ENCODE assay signal across 19 cellular contexts in the genomic region with DNA sequence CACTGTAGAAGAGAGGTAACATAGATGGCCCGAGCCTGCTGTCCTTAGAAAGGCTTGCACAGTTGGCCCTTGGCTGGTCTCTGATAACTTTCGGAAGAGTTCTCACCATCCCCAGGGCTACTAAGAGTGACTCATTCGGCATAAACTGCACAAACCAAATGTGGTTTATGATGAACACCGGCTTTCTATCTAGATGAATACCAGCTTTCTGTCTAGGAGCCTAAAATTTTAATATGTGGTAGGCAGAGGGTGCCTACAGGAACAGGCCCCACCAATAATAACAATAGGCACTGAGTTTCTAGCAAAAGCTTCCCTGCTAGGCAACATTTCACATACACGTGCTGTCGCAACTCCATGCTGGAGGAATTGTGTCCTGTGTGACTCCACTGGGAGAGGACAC. TPM values are rescaled to one million over a fixed set of nuclear protein-coding genes. Genes with fewer than 3 reads are reported as not detected.
DNase-seq lines count a peak whose midpoint lies in the region; ATAC-seq, FAIRE-seq and TF ChIP-seq lines count a peak whose summit lies in the region.
"Had no signal": no experiment of that assay in that cellular context is flagged by ENCODE, and none has a peak within 500 bp of the region (broad histone marks: within the 10 kb centered on the region; RNA-seq: fewer than 3 reads in every experiment).

No MANE protein-coding gene starts in this region.

- in situ Hi-C loops in HepG2 (cut with HindIII; ENCODE audit: extremely low pct_ligation_motif_present, low pct_unique_long_range_greater_than_20kb): no loop called here

- H3K36me3 ChIP-seq in HepG2 (replicated peaks in 1 of 2; ENCODE audit: control insufficient read depth in 1 of 2, insufficient read depth in 2 of 2, low read length in 2 of 2): peaks cover 18 to 42% of the 10 kb centered on the region in 2 experiments; a peak in 4 of 5 replicates
- H3K36me3 ChIP-seq in right lobe of liver: peaks cover 0 to 25% (median 2%) of the 10 kb centered on the region in 4 donors

- BruUV-seq in HepG2 (replicated peaks; lab: Mats Ljungman, UMichigan): no TSS peak

- ATAC-seq in HepG2 (peak; percentile 10), right lobe of liver (no peak)

- H3K27ac ChIP-seq in HepG2 (ENCODE audit: extremely low read length, insufficient read depth, low read length): no peak overlapping the region
- H3K27ac ChIP-seq in right lobe of liver: no peak overlapping the region
- H3K27ac ChIP-seq in RWPE1: peak overlapping the region; percentile 37; the same call in 1 of the 2 replicates
- H3K27ac ChIP-seq: HL-60, tibial nerve had no signal

- H3K4me1 ChIP-seq in HepG2 (ENCODE audit: insufficient read depth, low read length): peaks cover 32% of the 10 kb centered on the region
- peaks cover 0 to 5% (median 0%) of the 10 kb centered on the region in 4 donors for H3K4me1 ChIP-seq in right lobe of liver
- H3K4me1 ChIP-seq: Caco-2 had no signal

- H3K4me2 ChIP-seq in HepG2 (ENCODE audit: low read depth, low read length): no peak overlapping the region

- peaks cover 76% of the 10 kb centered on the region for H4K20me1 ChIP-seq in HepG2 (ENCODE audit: insufficient read depth, low read length)

- peaks cover 94% of the 10 kb centered on the region for H3K79me2 ChIP-seq in HepG2 (ENCODE audit: insufficient read depth, low read length)

- TF ChIP-seq EP300 in HepG2 (IDR thresholded peaks at IDR 0.05; ENCODE audit: low read depth in 2 of 2, low read length in 2 of 2): no peak
- TF ChIP-seq EP300 in HepG2 (CRISPR knock-in tag; IDR thresholded peaks at IDR 0.05; ENCODE audit: borderline replicate concordance): no peak

- TF ChIP-seq CTCF in HepG2 (CRISPR knock-in tag; IDR thresholded peaks at IDR 0.05): no peak
- TF ChIP-seq CTCF in right lobe of liver (IDR thresholded peaks at IDR 0.05): no peak
- no peak for TF ChIP-seq CTCF in RWPE1 (conservative IDR thresholded peaks at IDR 0.05; ENCODE audit: low read depth)
- no peak for TF ChIP-seq CTCF in fibroblast of pulmonary artery (IDR thresholded peaks at IDR 0.05; ENCODE audit: low read length, missing control alignments)

- H3K4me3 ChIP-seq in HepG2 (replicated peaks in 1 of 3; ENCODE audit: insufficient read depth in 1 of 3, low read depth in 2 of 3, low read length in 3 of 3): no peak overlapping the region
- no peak overlapping the region for H3K4me3 ChIP-seq in right lobe of liver
- H3K4me3 ChIP-seq in fibroblast of pulmonary artery (replicated peaks; ENCODE audit: low read depth, low read length): no peak overlapping the region
- H3K4me3 ChIP-seq: tibial nerve had no signal

- TF ChIP-seq POLR2A in HepG2 (IDR thresholded peaks at IDR 0.05; ENCODE audit: insufficient read depth in 1 of 2, low read depth in 2 of 2, low read length in 2 of 2) (no peak), right lobe of liver (IDR thresholded peaks at IDR 0.05) (no peak), GM12891 (IDR thresholded peaks at IDR 0.05; ENCODE audit: low read depth, low read length) (no peak)

- CTCF ChIA-PET in HepG2 (lab: Yijun Ruan, JAX; ENCODE audit: low intra/inter-chr PET ratio, low total read pairs): no interaction called here
- CTCF ChIA-PET in RWPE1 (lab: Yijun Ruan, JAX): no interaction called here

- H3K9ac ChIP-seq in HepG2 (ENCODE audit: insufficient read depth, low read depth, low read length): no peak overlapping the region

- no peaks in the 10 kb centered on the region for H3K9me3 ChIP-seq in HepG2 (ENCODE audit: low read length)
- H3K9me3 ChIP-seq in right lobe of liver: no peaks in the 10 kb centered on the region
- H3K9me3 ChIP-seq: Caco-2, tibial nerve had no signal

- no peak for TF ChIP-seq RAD21 in HepG2 (CRISPR knock-in tag; IDR thresholded peaks at IDR 0.05)

- intact Hi-C loops in HepG2 (cut with micrococcal nuclease; ENCODE audit: unreplicated experiment): no loop called here
- intact Hi-C loops in right lobe of liver (cut with DNase I): no loop called here

- no peak for FAIRE-seq in HepG2 (lab: Jason Lieb, UNC)
- no peak for FAIRE-seq in GM12891 (lab: Jason Lieb, UNC)

- H3K27me3 ChIP-seq in HepG2 (ENCODE audit: control insufficient read depth in 1 of 2, insufficient read depth in 2 of 2, low read length in 2 of 2) (no peaks in the 10 kb centered on the region), right lobe of liver (no peaks in the 10 kb centered on the region)
- H3K27me3 ChIP-seq: tibial nerve had no signal

- POLR2A ChIA-PET in HepG2 (lab: Yijun Ruan, JAX): no interaction called here
- POLR2A ChIA-PET in RWPE1 (lab: Yijun Ruan, JAX; ENCODE audit: low non-redundant PET): no interaction called here

- DNase-seq in HepG2 (ENCODE audit: low spot score) (no peak), right lobe of liver (no peak), RWPE1 (ENCODE audit: low spot score) (peak; percentile 62), fibroblast of pulmonary artery (ENCODE audit: low read depth) (peak; percentile 20), NCI-H774 (lab: John Stamatoyannopoulos, UW) (no peak), DMS79 treated with DMSO at 0.1 percent for 48 hours (lab: John Stamatoyannopoulos, UW) (no peak), GM12891 (ENCODE audit: insufficient read length, low spot score) (no peak), LoVo (ENCODE audit: low spot score) (no peak)
- DNase-seq: ACHN; Caco-2; central memory CD4-positive, alpha-beta T cell; endodermal cell; KG1; NCI-H1417; NCI-H345; SHP77; stimulated activated CD4-positive, alpha-beta T cell treated with anti-CD3 and anti-CD28 coated beads, Interleukin-4, amount 100 ng/mL, for 24 hours had no signal

- WGBS in HepG2 (ENCODE audit: low lambda C conversion rate): 83% methylated on average over 6 of the region's 6 CpGs
- 83% methylated on average over 2 of the region's 6 CpGs for WGBS in right lobe of liver (ENCODE audit: insufficient coverage, low coverage, low lambda C conversion rate, missing lambda C conversion rate)

- no peak overlapping the region for H2AFZ ChIP-seq in HepG2 (ENCODE audit: low read length)

TF ChIP-seq in HepG2, 621 proteins besides CTCF, POLR2A, EP300 and RAD21:
- TF ChIP-seq U2AF1 (optimal IDR thresholded peaks at IDR 0.05; ENCODE audit: low read depth, low read length) (no peak), CEBPB (IDR thresholded peaks at IDR 0.05; ENCODE audit: borderline replicate concordance, low read depth, low read length) (peak; percentile 41; the same call in 1 of the 2 replicates), POLR2G (IDR thresholded peaks at IDR 0.05; ENCODE audit: low read depth, low read length) (peak; percentile 32)

TF ChIP-seq in GM12891, 5 proteins besides CTCF, POLR2A, EP300 and RAD21:
- no peak for TF ChIP-seq TAF1 (IDR thresholded peaks at IDR 0.05; ENCODE audit: low read depth, low read length)

RNA-seq across cellular contexts. Expression of gene CNOT1, which starts 15.4 kb away (rescaled TPM):
- total RNA-seq in HepG2 (2016; rRNA removed; fragmentation: Illumina TruSeq; extraction: Trizol) (188 and 399 TPM in 2 replicates), right lobe of liver (10 to 100 TPM; 53.8 to 74.9 (median 65.5) TPM)
- 51.8 and 55.4 TPM in 2 replicates for total RNA-seq in HepG2 (2016; cell fraction: cytosol; rRNA removed; fragmentation: Illumina TruSeq; extraction: Trizol; ENCODE audit: low read depth)
- 188 and 419 TPM in 2 replicates for total RNA-seq in HepG2 (2016; cell fraction: insoluble cytoplasmic fraction; rRNA removed; fragmentation: Illumina TruSeq; extraction: Trizol)
- total RNA-seq in HepG2 (2016; cell fraction: membrane; rRNA removed; fragmentation: Illumina TruSeq; extraction: Trizol): 139 and 146 TPM in 2 replicates
- 205 and 251 TPM in 2 replicates for total RNA-seq in HepG2 (2016; cell fraction: nucleus; rRNA removed; fragmentation: Illumina TruSeq; extraction: Trizol)
- polyA plus RNA-seq in HepG2 (2011; rRNA removed): 232 and 248 TPM in 2 replicates
- 187 and 226 TPM in 2 replicates for polyA plus RNA-seq in HepG2 (2011; cell fraction: cytosol; rRNA removed)
- 193 and 225 TPM in 2 replicates for polyA plus RNA-seq in HepG2 (2011; cell fraction: nucleus; rRNA removed)
- 169 and 183 TPM in 2 replicates for polyA plus RNA-seq in HepG2 (2012)
- 35.0 and 38.2 TPM in 2 replicates for polyA plus RNA-seq in HepG2 (2016; cell fraction: cytosol; fragmentation: Illumina TruSeq; extraction: Trizol; ENCODE audit: low read depth)
- polyA plus RNA-seq in HepG2 (2016; cell fraction: insoluble cytoplasmic fraction; fragmentation: Illumina TruSeq; extraction: Trizol; ENCODE audit: low read depth): 373 and 400 TPM in 2 replicates
- polyA plus RNA-seq in HepG2 (2016; cell fraction: membrane; fragmentation: Illumina TruSeq; extraction: Trizol; ENCODE audit: low read depth): 61.4 and 81.8 TPM in 2 replicates
- 268 and 286 TPM in 2 replicates for polyA plus RNA-seq in HepG2 (2016; cell fraction: nucleus; fragmentation: Illumina TruSeq; extraction: Trizol; ENCODE audit: insufficient read depth, low read depth)
- polyA minus RNA-seq in HepG2 (2011; rRNA and poly(A)+ RNA removed; ENCODE audit: low replicate concordance): 953 and 1,029 TPM in 2 replicates
- 281 and 285 TPM in 2 replicates for polyA minus RNA-seq in HepG2 (2011; cell fraction: cytosol; rRNA and poly(A)+ RNA removed)
- 378 and 429 TPM in 2 replicates for polyA minus RNA-seq in HepG2 (2011; cell fraction: nucleus; rRNA and poly(A)+ RNA removed)
- polyA plus RNA-seq in GM12891 (2012; ENCODE audit: low read depth, missing spikeins): 140 TPM

Comparison
In these comparisons a context has a peak if more than half of its experiments do, and no peak if none do; other contexts are left out.
1. DNase-seq: peak in RWPE1 (single experiment) and fibroblast of pulmonary artery (single experiment); none in HepG2 (single experiment), right lobe of liver (0 of 3), NCI-H774 (single experiment), DMS79 treated with DMSO at 0.1 percent for 48 hours (single experiment), GM12891 (single experiment) and LoVo (single experiment).